ENCODE assay signal across 22 cellular contexts in genomic region chr14:74501691-74502090, GRCh38. TPM values are rescaled to one million over a fixed set of nuclear protein-coding genes. Genes with fewer than 3 reads are reported as not detected.
DNase-seq lines count a peak whose midpoint lies in the region; ATAC-seq, FAIRE-seq and TF ChIP-seq lines count a peak whose summit lies in the region.
"Had no signal": no experiment of that assay in that cellular context is flagged by ENCODE, and none has a peak within 500 bp of the region (broad histone marks: within the 10 kb centered on the region; RNA-seq: fewer than 3 reads in every experiment).

No MANE protein-coding gene starts in this region.

- H3K9me3 Mint-ChIP-seq in GM23338 (no peaks in the 10 kb centered on the region), glutamatergic neuron (ENCODE audit: unreplicated experiment) (no peaks in the 10 kb centered on the region), osteocyte (ENCODE audit: unreplicated experiment) (no peaks in the 10 kb centered on the region)
- H3K9me3 Mint-ChIP-seq: activated CD4-positive, alpha-beta T cell treated with anti-CD3 and anti-CD28 coated beads, Interleukin-2, amount 10 ng/mL, durations not matched to agents 24 days and 14 days; activated T-cell treated with anti-CD3 and anti-CD28 coated beads, Interleukin-2, amount 50 U/mL, for 24 hours; dendritic cell treated with granulocyte-macrophage colony-stimulating factor and Interleukin-4, amounts not matched to agents 40 ng/mL and 50 ng/mL, for 4 days; nephron progenitor cell had no signal

- no peaks in the 10 kb centered on the region for H4K20me1 ChIP-seq in GM23338 (replicated peaks; ENCODE audit: insufficient read depth)

- no peaks in the 10 kb centered on the region for H3K79me2 ChIP-seq in GM23338 (replicated peaks; ENCODE audit: insufficient read depth)

- H3K36me3 Mint-ChIP-seq in GM23338 (ENCODE audit: low read depth) (peaks cover under 1% of the 10 kb centered on the region; the same call in 1 of the 3 replicates), glutamatergic neuron (ENCODE audit: unreplicated experiment) (no peaks in the 10 kb centered on the region), osteocyte (ENCODE audit: unreplicated experiment) (peaks cover 33% of the 10 kb centered on the region)

- 61 to 83% (median 72%) methylated on average over 5 of the region's 5 CpGs for WGBS in heart left ventricle, 4 donors

- peak overlapping the region; percentile 74 for H3K4me2 ChIP-seq in GM23338
- H3K4me2 ChIP-seq: smooth muscle cell had no signal

- intact Hi-C loops in ascending aorta (cut with DNase I) (loop anchor here (1.0 to 2.0 kb wide), 2 partner anchors 108 to 211 kb away; partner anchors contain the start of genes AREL1 and FCF1), heart left ventricle (cut with DNase I) (loop anchor here in 7 of 10 donors (5.0 to 10.0 kb wide), 3 partner anchors 101 to 303 kb away; partner anchors contain the start of gene LTBP2 (in 6 of the 7))

- H3K27ac ChIP-seq in GM23338 (ENCODE audit: low read depth), result no peak overlapping the region
- H3K27ac ChIP-seq in ascending aorta, result peak overlapping the region; percentile 37 to 55
- H3K27ac ChIP-seq in heart left ventricle, result no peak overlapping the region
- H3K27ac ChIP-seq: heart right ventricle, suprapubic skin had no signal

- DNase-seq in GM23338 (ENCODE audit: low spot score) (no peak), ascending aorta (ENCODE audit: low spot score in 2 of 2) (no peak), glutamatergic neuron (no peak), osteocyte (ENCODE audit: extremely low spot score, unreplicated experiment) (no peak), Ammon's horn (ENCODE audit: low spot score) (no peak), heart left ventricle (no peak), GM12891 (ENCODE audit: insufficient read length, low spot score) (no peak)
- DNase-seq: activated effector memory CD4-positive, alpha-beta T cell treated with anti-CD3 and anti-CD28 coated beads, Interleukin-2, amount 50 U/mL, for 16 hours; central memory CD4-positive, alpha-beta T cell; NCI-H1092 treated with DMSO at 0.1 percent for 48 hours; stimulated activated naive CD4-positive, alpha-beta T cell treated with Interleukin-2 at 50 U/mL for 16 hours had no signal

- no peaks in the 10 kb centered on the region for H3K9me3 ChIP-seq in ascending aorta
- H3K9me3 ChIP-seq in heart left ventricle, result no peaks in the 10 kb centered on the region
- H3K9me3 ChIP-seq: Caco-2, heart right ventricle, suprapubic skin had no signal

- peak overlapping the region; percentile 89; the same call in 1 of the 2 replicates for H3K27ac Mint-ChIP-seq in GM23338
- H3K27ac Mint-ChIP-seq in glutamatergic neuron (ENCODE audit: unreplicated experiment), result peak overlapping the region; percentile 43
- peak overlapping the region; percentile 86 for H3K27ac Mint-ChIP-seq in osteocyte (ENCODE audit: unreplicated experiment)
- H3K27ac Mint-ChIP-seq: activated CD4-positive, alpha-beta T cell treated with anti-CD3 and anti-CD28 coated beads, Interleukin-2, amount 10 ng/mL, durations not matched to agents 24 days and 14 days; activated T-cell treated with anti-CD3 and anti-CD28 coated beads, Interleukin-2, amount 50 U/mL, for 24 hours; dendritic cell treated with granulocyte-macrophage colony-stimulating factor and Interleukin-4, amounts not matched to agents 40 ng/mL and 50 ng/mL, for 4 days; nephron progenitor cell had no signal

- peaks cover 15% of the 10 kb centered on the region; the same call in 1 of the 2 replicates for H3F3A ChIP-seq in GM23338 (replicated peaks; ENCODE audit: low read depth)

- H3K36me3 ChIP-seq in GM23338 (ENCODE audit: insufficient read depth), result no peaks in the 10 kb centered on the region
- peaks cover 63 to 76% of the 10 kb centered on the region in 2 donors for H3K36me3 ChIP-seq in ascending aorta
- H3K36me3 ChIP-seq in heart left ventricle, result peaks cover 0 to 73% (median 29%) of the 10 kb centered on the region in 9 donors

- H3K4me3 Mint-ChIP-seq in GM23338 (no peak overlapping the region), glutamatergic neuron (ENCODE audit: unreplicated experiment) (no peak overlapping the region), osteocyte (ENCODE audit: unreplicated experiment) (no peak overlapping the region)
- H3K4me3 Mint-ChIP-seq: activated CD4-positive, alpha-beta T cell treated with anti-CD3 and anti-CD28 coated beads, Interleukin-2, amount 10 ng/mL, durations not matched to agents 24 days and 14 days; activated T-cell treated with anti-CD3 and anti-CD28 coated beads, Interleukin-2, amount 50 U/mL, for 24 hours; dendritic cell treated with granulocyte-macrophage colony-stimulating factor and Interleukin-4, amounts not matched to agents 40 ng/mL and 50 ng/mL, for 4 days; nephron progenitor cell had no signal

- no peak for TF ChIP-seq POLR2A in heart left ventricle (IDR thresholded peaks at IDR 0.05)
- no peak for TF ChIP-seq POLR2A in GM12891 (IDR thresholded peaks at IDR 0.05; ENCODE audit: low read depth, low read length)

- no peak for FAIRE-seq in GM12891 (lab: Jason Lieb, UNC)
- FAIRE-seq: urothelium cell line had no signal

- H3K4me1 Mint-ChIP-seq in GM23338, result peaks cover 37% of the 10 kb centered on the region
- peaks cover under 1% of the 10 kb centered on the region for H3K4me1 Mint-ChIP-seq in glutamatergic neuron (ENCODE audit: low read depth, unreplicated experiment)
- peaks cover 34% of the 10 kb centered on the region for H3K4me1 Mint-ChIP-seq in osteocyte (ENCODE audit: unreplicated experiment)
- H3K4me1 Mint-ChIP-seq: activated CD4-positive, alpha-beta T cell treated with anti-CD3 and anti-CD28 coated beads, Interleukin-2, amount 10 ng/mL, durations not matched to agents 24 days and 14 days had no signal

- TF ChIP-seq CTCF in GM23338 (conservative IDR thresholded peaks at IDR 0.05; ENCODE audit: low read depth in 2 of 2), result no peak
- no peak for TF ChIP-seq CTCF in ascending aorta (IDR thresholded peaks at IDR 0.05)
- TF ChIP-seq CTCF in glutamatergic neuron (IDR thresholded peaks at IDR 0.05; ENCODE audit: partially characterized antibody, unreplicated experiment), result no peak
- no peak for TF ChIP-seq CTCF in osteocyte (IDR thresholded peaks at IDR 0.05)
- TF ChIP-seq CTCF in heart left ventricle (IDR thresholded peaks at IDR 0.05), result no peak

- peaks cover 6% of the 10 kb centered on the region for H3K27me3 Mint-ChIP-seq in GM23338 (ENCODE audit: insufficient read depth, low read depth, poor library complexity)
- peaks cover 2% of the 10 kb centered on the region for H3K27me3 Mint-ChIP-seq in glutamatergic neuron (ENCODE audit: unreplicated experiment)
- H3K27me3 Mint-ChIP-seq in osteocyte (ENCODE audit: unreplicated experiment), result no peaks in the 10 kb centered on the region
- H3K27me3 Mint-ChIP-seq: activated T-cell treated with anti-CD3 and anti-CD28 coated beads, Interleukin-2, amount 50 U/mL, for 24 hours had no signal

- peaks cover 23% of the 10 kb centered on the region for H3K4me1 ChIP-seq in GM23338 (ENCODE audit: insufficient read depth)
- no peaks in the 10 kb centered on the region for H3K4me1 ChIP-seq in ascending aorta
- H3K4me1 ChIP-seq in heart left ventricle, result peaks cover 0 to 8% (median 0%) of the 10 kb centered on the region in 12 donors
- H3K4me1 ChIP-seq: Caco-2 had no signal

- no peaks in the 10 kb centered on the region for H3K9me2 ChIP-seq in GM23338 (ENCODE audit: insufficient read depth)

- peak overlapping the region; percentile 53; the same call in 1 of the 2 replicates for H2AFZ ChIP-seq in GM23338

- H3K27me3 ChIP-seq in GM23338 (ENCODE audit: insufficient read depth) (no peaks in the 10 kb centered on the region), ascending aorta (no peaks in the 10 kb centered on the region), heart left ventricle (no peaks in the 10 kb centered on the region)
- H3K27me3 ChIP-seq: heart right ventricle, suprapubic skin had no signal

- H3K4me3 ChIP-seq in GM23338, result peak overlapping the region; percentile 8; the same call in 1 of the 2 replicates
- no peak overlapping the region for H3K4me3 ChIP-seq in ascending aorta
- no peak overlapping the region for H3K4me3 ChIP-seq in heart left ventricle
- H3K4me3 ChIP-seq: heart right ventricle, lung, smooth muscle cell, suprapubic skin had no signal

- ATAC-seq in GM23338 (no peak), heart left ventricle (no peak), GM21619 (IDR thresholded peaks at IDR 0.05; ENCODE audit: unreplicated experiment) (no peak)

TF ChIP-seq in GM12891, 5 proteins besides CTCF, POLR2A, EP300 and RAD21:
- TF ChIP-seq PAX5 (IDR thresholded peaks at IDR 0.05; ENCODE audit: insufficient read depth, low read length, severe bottlenecking) (no peak), POLR2AphosphoS5 (IDR thresholded peaks at IDR 0.05; ENCODE audit: low read depth, low read length) (no peak)

RNA-seq across cellular contexts. Expression of gene ISCA2, which starts 8.1 kb away (rescaled TPM):
- 24.9 and 44.0 TPM in 2 replicates for total RNA-seq in GM23338 (2014; rRNA removed; shearing (Covaris generic))
- 156 and 171 TPM in 2 replicates for polyA plus RNA-seq in GM23338 (2016; fragmentation: Nextera tagmentation; extraction: Ambion mirVana)
- 10.0 TPM for total RNA-seq in ascending aorta
- total RNA-seq in glutamatergic neuron (ENCODE audit: unreplicated experiment), result 14.8 TPM
- 22.4 and 26.3 TPM in 2 replicates for total RNA-seq in osteocyte
- 10 to 100 TPM; 10.8 to 45.8 (median 36.2) TPM for total RNA-seq in heart left ventricle
- 10 to 100 TPM; 31.2 to 32.3 TPM for polyA plus RNA-seq in heart left ventricle
- polyA plus RNA-seq in GM12891 (2012; ENCODE audit: low read depth, missing spikeins), result 27.8 TPM

RNA-seq across cellular contexts. Expression of gene NPC2, which starts 8.6 kb away (rescaled TPM):
- total RNA-seq in GM23338 (2014; rRNA removed; shearing (Covaris generic)), result 287 and 331 TPM in 2 replicates
- polyA plus RNA-seq in GM23338 (2016; fragmentation: Nextera tagmentation; extraction: Ambion mirVana) (344 and 354 TPM in 2 replicates), heart left ventricle (100 to 1,000 TPM; 126 to 145 TPM)
- total RNA-seq in ascending aorta (324 TPM), glutamatergic neuron (ENCODE audit: unreplicated experiment) (17.6 TPM), osteocyte (524 and 529 TPM in 2 replicates), heart left ventricle (100 to 1,000 TPM in 7 of 9 donors, 10 to 100 TPM in 2; 69.4 to 374 (median 135) TPM)
- 61.0 TPM for polyA plus RNA-seq in GM12891 (2012; ENCODE audit: low read depth, missing spikeins)

Comparison
In these comparisons a context has a peak if more than half of its experiments do, and no peak if none do; other contexts are left out.
1. H3K27ac ChIP-seq: peak in ascending aorta (2 of 2); none in GM23338 (single experiment) and heart left ventricle (0 of 12).
2. Peak in every context shown above with its lines, with median percentiles within 50 percentile points of each other: H3K27ac Mint-ChIP-seq.